In the genomic region with DNA sequence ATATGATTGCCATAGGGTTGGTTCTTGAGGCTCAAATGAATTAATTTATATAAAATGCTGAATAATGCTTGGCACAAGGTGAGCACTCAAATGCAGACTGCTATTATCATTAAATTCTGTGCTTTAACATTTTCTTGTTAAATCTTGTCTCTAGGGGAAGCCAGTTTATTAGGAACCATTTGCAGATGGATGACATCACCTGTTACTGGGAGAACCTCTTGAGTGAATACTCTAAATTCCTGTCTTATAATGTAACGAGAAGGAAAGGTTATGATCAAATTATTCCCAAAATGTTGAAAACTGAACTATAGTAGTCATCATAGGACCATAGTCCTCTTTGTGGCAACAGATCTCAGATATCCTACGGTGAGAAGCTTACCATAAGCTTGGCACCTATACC, we compare ENCODE assay signal across 21 cellular contexts. TPM values are rescaled to one million over a fixed set of nuclear protein-coding genes. Genes with fewer than 3 reads are reported as not detected.
DNase-seq lines count a peak whose midpoint lies in the region; ATAC-seq and TF ChIP-seq lines count a peak whose summit lies in the region.
"Had no signal": no experiment of that assay in that cellular context is flagged by ENCODE, and none has a peak within 500 bp of the region (broad histone marks: within the 10 kb centered on the region; RNA-seq: fewer than 3 reads in every experiment).

No MANE protein-coding gene starts in this region.

- no peaks in the 10 kb centered on the region for H3K9me3 ChIP-seq in left ventricle myocardium inferior (replicated peaks)
- H3K9me3 ChIP-seq: BLaER1, SJCRH30 had no signal

- peaks cover 2% of the 10 kb centered on the region for H3K4me1 ChIP-seq in left ventricle myocardium inferior
- H3K4me1 ChIP-seq: SJCRH30 had no signal

- H3K36me3 Mint-ChIP-seq in activated naive CD8-positive, alpha-beta T cell treated with anti-CD3 and anti-CD28 coated beads for 36 hours, result peaks cover 34% of the 10 kb centered on the region
- H3K36me3 Mint-ChIP-seq in activated naive CD8-positive, alpha-beta T cell treated with anti-CD3 and anti-CD28 coated beads, Interleukin-2, amount 50 U/mL, for 24 hours (ENCODE audit: low read depth), result peaks cover 20% of the 10 kb centered on the region

- intact Hi-C loops in left ventricle myocardium inferior (cut with micrococcal nuclease), result no loop called here

- no peaks in the 10 kb centered on the region for H3K9me3 Mint-ChIP-seq in activated naive CD8-positive, alpha-beta T cell treated with anti-CD3 and anti-CD28 coated beads for 36 hours
- H3K9me3 Mint-ChIP-seq in activated naive CD8-positive, alpha-beta T cell treated with anti-CD3 and anti-CD28 coated beads, Interleukin-2, amount 50 U/mL, for 24 hours, result no peaks in the 10 kb centered on the region
- H3K9me3 Mint-ChIP-seq: CD4-positive, CD25-positive, alpha-beta regulatory T cell had no signal

- DNase-seq in activated naive CD8-positive, alpha-beta T cell treated with anti-CD3 and anti-CD28 coated beads for 36 hours, result no peak
- no peak for DNase-seq in activated naive CD8-positive, alpha-beta T cell treated with anti-CD3 and anti-CD28 coated beads, Interleukin-2, amount 50 U/mL, for 24 hours
- DNase-seq in M059J (ENCODE audit: low read depth) (peak; percentile 15), choroid plexus epithelial cell (ENCODE audit: low read depth) (peak; percentile 43), DMS153 treated with DMSO at 0.1 percent for 48 hours (lab: John Stamatoyannopoulos, UW; ENCODE audit: unreplicated experiment) (no peak), left ventricle myocardium inferior (no peak)
- DNase-seq: CD4-positive, CD25-positive, alpha-beta regulatory T cell; DMS79; EL; GDM1; KG1; MM.1S; NCI-H2029 treated with DMSO at 0.1 percent for 48 hours; NCI-H446 treated with DMSO at 0.1 percent for 48 hours; NCI-H526; NCI-H82; NK-92 treated with Interleukin-12 subunit alpha and Interleukin-12 subunit beta, amount 100 ng/mL, for 24 hours; PC-3; SJCRH30 had no signal

- no peak for ATAC-seq in activated naive CD8-positive, alpha-beta T cell treated with anti-CD3 and anti-CD28 coated beads, Interleukin-2, amount 50 U/mL, for 24 hours
- no peak for ATAC-seq in GM18873 (IDR thresholded peaks at IDR 0.05; ENCODE audit: low FRiP score, unreplicated experiment)
- ATAC-seq: PC-3 had no signal

- H3K4me3 ChIP-seq in choroid plexus epithelial cell (ENCODE audit: low read depth, low read length), result no peak overlapping the region
- no peak overlapping the region for H3K4me3 ChIP-seq in left ventricle myocardium inferior
- H3K4me3 ChIP-seq: BLaER1, SJCRH30 had no signal

- no peak overlapping the region for H3K4me3 Mint-ChIP-seq in activated naive CD8-positive, alpha-beta T cell treated with anti-CD3 and anti-CD28 coated beads for 36 hours
- H3K4me3 Mint-ChIP-seq in activated naive CD8-positive, alpha-beta T cell treated with anti-CD3 and anti-CD28 coated beads, Interleukin-2, amount 50 U/mL, for 24 hours, result no peak overlapping the region
- H3K4me3 Mint-ChIP-seq: CD4-positive, CD25-positive, alpha-beta regulatory T cell had no signal

- H3K4me1 Mint-ChIP-seq in activated naive CD8-positive, alpha-beta T cell treated with anti-CD3 and anti-CD28 coated beads for 36 hours, result peaks cover 22% of the 10 kb centered on the region
- H3K4me1 Mint-ChIP-seq in activated naive CD8-positive, alpha-beta T cell treated with anti-CD3 and anti-CD28 coated beads, Interleukin-2, amount 50 U/mL, for 24 hours, result peaks cover 22% of the 10 kb centered on the region

- TF ChIP-seq CTCF in choroid plexus epithelial cell (conservative IDR thresholded peaks at IDR 0.05; ENCODE audit: low read depth, low read length), result no peak
- TF ChIP-seq CTCF in left ventricle myocardium inferior (IDR thresholded peaks at IDR 0.05; ENCODE audit: borderline replicate concordance), result no peak

- no peaks in the 10 kb centered on the region for H3K27me3 Mint-ChIP-seq in activated naive CD8-positive, alpha-beta T cell treated with anti-CD3 and anti-CD28 coated beads for 36 hours
- no peaks in the 10 kb centered on the region for H3K27me3 Mint-ChIP-seq in activated naive CD8-positive, alpha-beta T cell treated with anti-CD3 and anti-CD28 coated beads, Interleukin-2, amount 50 U/mL, for 24 hours
- H3K27me3 Mint-ChIP-seq: CD4-positive, CD25-positive, alpha-beta regulatory T cell had no signal

- no peaks in the 10 kb centered on the region for H3K27me3 ChIP-seq in left ventricle myocardium inferior (ENCODE audit: low read depth)
- H3K27me3 ChIP-seq: BLaER1, SJCRH30 had no signal

- no peak overlapping the region for H3K27ac ChIP-seq in left ventricle myocardium inferior (replicated peaks)
- H3K27ac ChIP-seq: BLaER1, SJCRH30 had no signal

- peak overlapping the region; percentile 6 for H3K27ac Mint-ChIP-seq in activated naive CD8-positive, alpha-beta T cell treated with anti-CD3 and anti-CD28 coated beads for 36 hours
- H3K27ac Mint-ChIP-seq in activated naive CD8-positive, alpha-beta T cell treated with anti-CD3 and anti-CD28 coated beads, Interleukin-2, amount 50 U/mL, for 24 hours, result no peak overlapping the region
- H3K27ac Mint-ChIP-seq: CD4-positive, CD25-positive, alpha-beta regulatory T cell had no signal

- peaks cover 48% of the 10 kb centered on the region for H3K36me3 ChIP-seq in left ventricle myocardium inferior

RNA-seq across cellular contexts. Expression of gene TIMMDC1, which starts 6.2 kb away (rescaled TPM):
- 100 to 1,000 TPM; 144 to 150 TPM for total RNA-seq in activated naive CD8-positive, alpha-beta T cell treated with anti-CD3 and anti-CD28 coated beads for 36 hours
- 94.8 and 141 TPM in 2 replicates for total RNA-seq in M059J (2014; rRNA removed; shearing (Covaris generic))
- 302 TPM for total RNA-seq in left ventricle myocardium inferior

RNA-seq across cellular contexts. Expression of gene POGLUT1, which starts 23.4 kb away (rescaled TPM):
- total RNA-seq in activated naive CD8-positive, alpha-beta T cell treated with anti-CD3 and anti-CD28 coated beads for 36 hours, result 10 to 100 TPM; 17.3 to 21.3 TPM
- total RNA-seq in M059J (2014; rRNA removed; shearing (Covaris generic)), result 15.6 and 21.4 TPM in 2 replicates
- total RNA-seq in left ventricle myocardium inferior, result 5.1 TPM

RNA-seq across cellular contexts. Expression of gene TMEM39A, which starts 28.7 kb away (rescaled TPM):
- 10 to 100 TPM; 32.5 to 36.4 TPM for total RNA-seq in activated naive CD8-positive, alpha-beta T cell treated with anti-CD3 and anti-CD28 coated beads for 36 hours
- 80.8 and 112 TPM in 2 replicates for total RNA-seq in M059J (2014; rRNA removed; shearing (Covaris generic))
- 12.2 TPM for total RNA-seq in left ventricle myocardium inferior

Comparison
In these comparisons a context has a peak if more than half of its experiments do, and no peak if none do; other contexts are left out.
1. DNase-seq: peak in M059J (single experiment) and choroid plexus epithelial cell (single experiment); none in activated naive CD8-positive, alpha-beta T cell treated with anti-CD3 and anti-CD28 coated beads for 36 hours (single experiment), activated naive CD8-positive, alpha-beta T cell treated with anti-CD3 and anti-CD28 coated beads, Interleukin-2, amount 50 U/mL, for 24 hours (single experiment), DMS153 treated with DMSO at 0.1 percent for 48 hours (single experiment) and left ventricle myocardium inferior (single experiment).